In genomic region chr6:95948324-95948723, GRCh38 we compare ENCODE assay signal across 24 cellular contexts.
"Had no signal": no experiment of that assay in that cellular context is flagged by ENCODE, and none has a peak within 500 bp of the region (broad histone marks: within the 10 kb centered on the region; RNA-seq: fewer than 3 reads in every experiment).

No MANE protein-coding gene starts in this region.

- H3K9me3 ChIP-seq: breast epithelium, colonic mucosa had no signal

- H3K4me3 ChIP-seq: breast epithelium, colonic mucosa, SK-N-MC had no signal

- ATAC-seq: activated CD4-positive, alpha-beta T cell treated with anti-CD3 and anti-CD28 coated beads for 36 hours; activated T-cell treated with anti-CD3 and anti-CD28 coated beads, Interleukin-2, amount 50 U/mL, for 72 hours; Panc1; Right ventricle myocardium inferior; T-cell had no signal

- H3K4me1 ChIP-seq: breast epithelium, colonic mucosa had no signal

- DNase-seq: activated CD4-positive, alpha-beta memory T cell treated with anti-CD3 and anti-CD28 coated beads, Interleukin-2, amount 10 ng/mL, durations not matched to agents 7 days and 5 days; activated CD4-positive, alpha-beta T cell treated with anti-CD3 and anti-CD28 coated beads for 36 hours; activated CD4-positive, alpha-beta T cell treated with anti-CD3 and anti-CD28 coated beads, Interleukin-2, amount 50 U/mL, for 1 hour; activated naive CD4-positive, alpha-beta T cell treated with anti-CD3 and anti-CD28 coated beads, Interleukin-2, amount 50 U/mL, for 16 hours; activated naive CD8-positive, alpha-beta T cell treated with anti-CD3 and anti-CD28 coated beads, Interleukin-2, amount 10 ng/mL, durations not matched to agents 7 days and 5 days; activated T-cell treated with anti-CD3 and anti-CD28 coated beads, Interleukin-2, amount 50 U/mL, for 72 hours; aorta; colonic mucosa; MV-4-11; NCI-H1105; NCI-H1436 treated with DMSO at 0.1 percent for 48 hours; NCI-H187; NCI-H2081; NCI-H510A treated with DMSO at 0.1 percent for 48 hours; NCI-H69; RPMI8226; T-cell; T-helper 2 cell; T1000; WERI-Rb-1 had no signal

- H3K36me3 ChIP-seq: breast epithelium, colonic mucosa, WERI-Rb-1 had no signal

- H3K27me3 ChIP-seq: breast epithelium, colonic mucosa had no signal

- H3K27ac ChIP-seq: breast epithelium, colonic mucosa, SK-N-MC, WERI-Rb-1 had no signal
